In the genomic region with DNA sequence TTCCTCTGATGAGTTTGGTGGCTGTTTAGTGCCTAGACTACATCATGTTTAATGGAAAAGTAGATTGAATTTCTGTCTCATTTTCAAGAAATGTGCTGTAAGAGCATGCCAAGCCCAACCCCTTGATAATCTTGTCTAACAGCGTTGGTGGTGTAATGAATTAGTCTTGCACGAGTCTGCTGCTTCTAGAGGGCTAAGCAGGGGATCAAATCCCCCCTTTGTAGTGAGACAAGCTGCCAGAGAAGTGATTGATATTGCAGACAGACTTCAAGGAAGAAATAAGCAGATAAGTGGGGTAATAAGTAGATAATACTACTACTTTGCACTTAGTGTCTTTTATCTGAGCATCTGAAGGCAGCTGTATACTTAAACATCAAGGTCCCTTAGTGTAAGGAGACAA, we compare ENCODE assay signal across 1 cellular context.
TF ChIP-seq lines count a peak whose summit lies in the region.

No MANE protein-coding gene starts in this region.

TF ChIP-seq in A549, 52 proteins besides CTCF, POLR2A, EP300 and RAD21 (continued from another document):
- no peak for TF ChIP-seq TFCP2L1 (CRISPR knock-in tag; IDR thresholded peaks at IDR 0.05)
TF ChIP-seq in A549: peak in this region for 0.
